In genomic region chr6:79467716-79468115, GRCh38 we compare ENCODE assay signal across 13 cellular contexts.
DNase-seq lines count a peak whose midpoint lies in the region; ATAC-seq and TF ChIP-seq lines count a peak whose summit lies in the region.
"Had no signal": no experiment of that assay in that cellular context is flagged by ENCODE, and none has a peak within 500 bp of the region (broad histone marks: within the 10 kb centered on the region; RNA-seq: fewer than 3 reads in every experiment).

No MANE protein-coding gene starts in this region.

- H3K4me2 ChIP-seq in osteoblast (ENCODE audit: insufficient read depth, low read length): no peak overlapping the region

- TF ChIP-seq CTCF in choroid plexus epithelial cell (conservative IDR thresholded peaks at IDR 0.05; ENCODE audit: low read depth, low read length) (no peak), osteoblast (IDR thresholded peaks at IDR 0.05; ENCODE audit: extremely low read depth, low read depth, low read length) (no peak)

- H2AFZ ChIP-seq in osteoblast (ENCODE audit: low read length): peak overlapping the region; percentile 27

- no peak for ATAC-seq in HG03520 (IDR thresholded peaks at IDR 0.05; ENCODE audit: unreplicated experiment)
- ATAC-seq: left lobe of liver had no signal

- H4K20me1 ChIP-seq in osteoblast (ENCODE audit: insufficient read depth, low read length): no peaks in the 10 kb centered on the region

- H3K4me1 ChIP-seq in osteoblast (ENCODE audit: insufficient read depth, low read length): peaks cover 16% of the 10 kb centered on the region
- H3K4me1 ChIP-seq: thyroid gland had no signal

- peak; percentile 10 for DNase-seq in HEK293T (ENCODE audit: extremely low spot score)
- peak; percentile 92 for DNase-seq in NOMO-1 treated with DMSO at 0.1 percent for 48 hours (lab: John Stamatoyannopoulos, UW; ENCODE audit: unreplicated experiment)
- DNase-seq in choroid plexus epithelial cell (ENCODE audit: low read depth): peak; percentile 36
- no peak for DNase-seq in osteoblast (ENCODE audit: insufficient read length, low spot score, missing footprints)
- no peak for DNase-seq in NCI-H524 treated with DMSO at 0.1 percent for 48 hours (lab: John Stamatoyannopoulos, UW)
- DNase-seq in activated effector memory CD4-positive, alpha-beta T cell treated with Interleukin-2 at 50 U/mL for 16 hours: no peak
- DNase-seq: activated CD4-positive, alpha-beta T cell treated with anti-CD3 and anti-CD28 coated beads for 48 hours; COR-L47; effector memory CD4-positive, alpha-beta T cell; thyroid gland had no signal

- no peaks in the 10 kb centered on the region for H3K9me3 ChIP-seq in osteoblast (ENCODE audit: low read depth, low read length)
- H3K9me3 ChIP-seq: neutrophil, thyroid gland had no signal

- H3K79me2 ChIP-seq in osteoblast (ENCODE audit: insufficient read depth, low read length): no peaks in the 10 kb centered on the region

- H3K27me3 ChIP-seq in osteoblast (ENCODE audit: insufficient read depth, low read length): no peaks in the 10 kb centered on the region
- H3K27me3 ChIP-seq: neutrophil, thyroid gland had no signal

- H3K4me3 ChIP-seq in choroid plexus epithelial cell (ENCODE audit: low read depth, low read length) (no peak overlapping the region), osteoblast (ENCODE audit: insufficient read depth, low read length) (no peak overlapping the region)
- H3K4me3 ChIP-seq: thyroid gland had no signal

- CTCF ChIA-PET in HEK293T (lab: Yijun Ruan, JAX): interaction anchor here (0.7 to 1.3 kb wide), 2 partner anchors 197 to 391 kb away, joined by 3 to 5 read pairs; no protein-coding TSS in a partner anchor

- POLR2A ChIA-PET in HEK293T (lab: Yijun Ruan, JAX): interaction anchor here (0.8 to 1.0 kb wide), 2 partner anchors 69 to 390 kb away, joined by 4 to 5 read pairs; partner anchors contain the start of genes LCA5 and PHIP

- H3K36me3 ChIP-seq in osteoblast (ENCODE audit: insufficient read depth, low read length): no peaks in the 10 kb centered on the region
- H3K36me3 ChIP-seq: neutrophil, thyroid gland had no signal

- H3K27ac ChIP-seq in osteoblast (ENCODE audit: low read depth, low read length): no peak overlapping the region
- H3K27ac ChIP-seq: neutrophil, thyroid gland had no signal

TF ChIP-seq in HEK293T, 16 proteins besides CTCF, POLR2A, EP300 and RAD21:
- TF ChIP-seq ZNF384 (IDR thresholded peaks at IDR 0.05): no peak
- no peak for TF ChIP-seq TARDBP (IDR thresholded peaks at IDR 0.05)
- TF ChIP-seq L3MBTL2 (conservative IDR thresholded peaks at IDR 0.05): no peak
- TF ChIP-seq ELF4 (IDR thresholded peaks at IDR 0.05): no peak
- no peak for TF ChIP-seq HDGF (IDR thresholded peaks at IDR 0.05; ENCODE audit: borderline replicate concordance)
- TF ChIP-seq FOXM1 (IDR thresholded peaks at IDR 0.05; ENCODE audit: borderline replicate concordance): no peak
- TF ChIP-seq, protein P1, sequence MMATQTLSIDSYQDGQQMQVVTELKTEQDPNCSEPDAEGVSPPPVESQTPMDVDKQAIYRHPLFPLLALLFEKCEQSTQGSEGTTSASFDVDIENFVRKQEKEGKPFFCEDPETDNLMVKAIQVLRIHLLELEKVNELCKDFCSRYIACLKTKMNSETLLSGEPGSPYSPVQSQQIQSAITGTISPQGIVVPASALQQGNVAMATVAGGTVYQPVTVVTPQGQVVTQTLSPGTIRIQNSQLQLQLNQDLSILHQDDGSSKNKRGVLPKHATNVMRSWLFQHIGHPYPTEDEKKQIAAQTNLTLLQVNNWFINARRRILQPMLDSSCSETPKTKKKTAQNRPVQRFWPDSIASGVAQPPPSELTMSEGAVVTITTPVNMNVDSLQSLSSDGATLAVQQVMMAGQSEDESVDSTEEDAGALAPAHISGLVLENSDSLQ (IDR thresholded peaks at IDR 0.05): no peak
- TF ChIP-seq SP1 (IDR thresholded peaks at IDR 0.05): no peak
- no peak for TF ChIP-seq NFRKB (IDR thresholded peaks at IDR 0.05)
- TF ChIP-seq ARNT (IDR thresholded peaks at IDR 0.05): no peak
- no peak for TF ChIP-seq CTBP1 (IDR thresholded peaks at IDR 0.05; ENCODE audit: borderline replicate concordance)
- TF ChIP-seq SUZ12 (IDR thresholded peaks at IDR 0.05): no peak
- no peak for TF ChIP-seq BHLHE40 (IDR thresholded peaks at IDR 0.05; ENCODE audit: borderline replicate concordance)

Comparison
In these comparisons a context has a peak if more than half of its experiments do, and no peak if none do; other contexts are left out.
1. DNase-seq: peak in HEK293T (single experiment), NOMO-1 treated with DMSO at 0.1 percent for 48 hours (single experiment) and choroid plexus epithelial cell (single experiment); none in osteoblast (single experiment), NCI-H524 treated with DMSO at 0.1 percent for 48 hours (single experiment) and activated effector memory CD4-positive, alpha-beta T cell treated with Interleukin-2 at 50 U/mL for 16 hours (single experiment).